In genomic region chr4:174318829-174319764, GRCh38 we compare ENCODE assay signal across 1 cellular context.
TF ChIP-seq lines count a peak whose summit lies in the region.

No MANE protein-coding gene starts in this region.

TF ChIP-seq in HepG2, 621 proteins besides CTCF, POLR2A, EP300 and RAD21:
- TF ChIP-seq NFAT5 (CRISPR knock-in tag; IDR thresholded peaks at IDR 0.05) (no peak), FOXA1 (IDR thresholded peaks at IDR 0.05) (no peak), FOXA1 (CRISPR knock-in tag; IDR thresholded peaks at IDR 0.05) (no peak), REST (IDR thresholded peaks at IDR 0.05; ENCODE audit: borderline replicate concordance in 1 of 2, low read depth in 1 of 2, low read length in 2 of 2) (no peak), ELF3 (CRISPR knock-in tag; IDR thresholded peaks at IDR 0.05) (0 out of 2 replicates have a peak, but pooled peaks have one; percentile 10), RBM22 (optimal IDR thresholded peaks at IDR 0.05; ENCODE audit: low read length) (no peak), ZNF670 (CRISPR knock-in tag; IDR thresholded peaks at IDR 0.05; ENCODE audit: borderline replicate concordance) (no peak), SMAD9 (CRISPR knock-in tag; IDR thresholded peaks at IDR 0.05) (no peak), SMAD3 (CRISPR knock-in tag; IDR thresholded peaks at IDR 0.05) (no peak), BRCA1 (CRISPR knock-in tag; IDR thresholded peaks at IDR 0.05) (no peak), SMC3 (IDR thresholded peaks at IDR 0.05; ENCODE audit: low read length) (peak; percentile 41), ETV5 (CRISPR knock-in tag; IDR thresholded peaks at IDR 0.05; ENCODE audit: borderline replicate concordance) (no peak), SYNCRIP (IDR thresholded peaks at IDR 0.05; ENCODE audit: insufficient read depth, low read depth, low read length) (no peak), HNF4G (IDR thresholded peaks at IDR 0.05; ENCODE audit: borderline replicate concordance, low read depth, low read length) (no peak), HNF4G (CRISPR knock-in tag; IDR thresholded peaks at IDR 0.05; ENCODE audit: borderline replicate concordance, low read depth) (no peak), ZNF138 (CRISPR knock-in tag; IDR thresholded peaks at IDR 0.05; ENCODE audit: low read depth) (no peak), STAG1 (CRISPR knock-in tag; IDR thresholded peaks at IDR 0.05) (peak; percentile 70), ARID4A (CRISPR knock-in tag; IDR thresholded peaks at IDR 0.05; ENCODE audit: borderline replicate concordance) (no peak), ZNF337 (CRISPR knock-in tag; IDR thresholded peaks at IDR 0.05; ENCODE audit: borderline replicate concordance, low read depth) (no peak), HDAC6 (IDR thresholded peaks at IDR 0.05; ENCODE audit: low read depth, low read length) (no peak), ONECUT2 (CRISPR knock-in tag; IDR thresholded peaks at IDR 0.05) (peak; percentile 69), STAT6 (CRISPR knock-in tag; IDR thresholded peaks at IDR 0.05; ENCODE audit: borderline replicate concordance) (no peak), NR2C2 (CRISPR knock-in tag; IDR thresholded peaks at IDR 0.05; ENCODE audit: borderline replicate concordance) (no peak), TOE1 (CRISPR knock-in tag; IDR thresholded peaks at IDR 0.05) (no peak), ZNF564 (CRISPR knock-in tag; IDR thresholded peaks at IDR 0.05) (no peak), MEIS2 (CRISPR knock-in tag; IDR thresholded peaks at IDR 0.05) (no peak), RFX3 (CRISPR knock-in tag; IDR thresholded peaks at IDR 0.05) (no peak)
- TF ChIP-seq, protein P1, sequence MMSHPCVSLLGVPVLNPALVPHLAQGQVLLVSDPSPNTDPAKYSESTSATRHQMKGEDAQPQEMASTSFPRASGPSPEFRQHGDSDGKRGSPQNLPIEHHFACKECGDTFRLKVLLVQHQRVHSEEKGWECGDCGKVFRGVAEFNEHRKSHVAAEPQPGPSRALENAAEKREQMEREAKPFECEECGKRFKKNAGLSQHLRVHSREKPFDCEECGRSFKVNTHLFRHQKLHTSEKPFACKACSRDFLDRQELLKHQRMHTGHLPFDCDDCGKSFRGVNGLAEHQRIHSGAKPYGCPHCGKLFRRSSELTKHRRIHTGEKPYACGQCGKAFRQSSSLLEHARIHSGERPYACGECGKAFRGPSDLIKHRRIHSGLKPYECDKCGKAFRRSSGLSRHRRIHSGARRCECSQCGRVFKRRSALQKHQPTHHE (CRISPR knock-in tag; IDR thresholded peaks at IDR 0.05; ENCODE audit: borderline replicate concordance) = no peak
- TF ChIP-seq, protein P2, sequence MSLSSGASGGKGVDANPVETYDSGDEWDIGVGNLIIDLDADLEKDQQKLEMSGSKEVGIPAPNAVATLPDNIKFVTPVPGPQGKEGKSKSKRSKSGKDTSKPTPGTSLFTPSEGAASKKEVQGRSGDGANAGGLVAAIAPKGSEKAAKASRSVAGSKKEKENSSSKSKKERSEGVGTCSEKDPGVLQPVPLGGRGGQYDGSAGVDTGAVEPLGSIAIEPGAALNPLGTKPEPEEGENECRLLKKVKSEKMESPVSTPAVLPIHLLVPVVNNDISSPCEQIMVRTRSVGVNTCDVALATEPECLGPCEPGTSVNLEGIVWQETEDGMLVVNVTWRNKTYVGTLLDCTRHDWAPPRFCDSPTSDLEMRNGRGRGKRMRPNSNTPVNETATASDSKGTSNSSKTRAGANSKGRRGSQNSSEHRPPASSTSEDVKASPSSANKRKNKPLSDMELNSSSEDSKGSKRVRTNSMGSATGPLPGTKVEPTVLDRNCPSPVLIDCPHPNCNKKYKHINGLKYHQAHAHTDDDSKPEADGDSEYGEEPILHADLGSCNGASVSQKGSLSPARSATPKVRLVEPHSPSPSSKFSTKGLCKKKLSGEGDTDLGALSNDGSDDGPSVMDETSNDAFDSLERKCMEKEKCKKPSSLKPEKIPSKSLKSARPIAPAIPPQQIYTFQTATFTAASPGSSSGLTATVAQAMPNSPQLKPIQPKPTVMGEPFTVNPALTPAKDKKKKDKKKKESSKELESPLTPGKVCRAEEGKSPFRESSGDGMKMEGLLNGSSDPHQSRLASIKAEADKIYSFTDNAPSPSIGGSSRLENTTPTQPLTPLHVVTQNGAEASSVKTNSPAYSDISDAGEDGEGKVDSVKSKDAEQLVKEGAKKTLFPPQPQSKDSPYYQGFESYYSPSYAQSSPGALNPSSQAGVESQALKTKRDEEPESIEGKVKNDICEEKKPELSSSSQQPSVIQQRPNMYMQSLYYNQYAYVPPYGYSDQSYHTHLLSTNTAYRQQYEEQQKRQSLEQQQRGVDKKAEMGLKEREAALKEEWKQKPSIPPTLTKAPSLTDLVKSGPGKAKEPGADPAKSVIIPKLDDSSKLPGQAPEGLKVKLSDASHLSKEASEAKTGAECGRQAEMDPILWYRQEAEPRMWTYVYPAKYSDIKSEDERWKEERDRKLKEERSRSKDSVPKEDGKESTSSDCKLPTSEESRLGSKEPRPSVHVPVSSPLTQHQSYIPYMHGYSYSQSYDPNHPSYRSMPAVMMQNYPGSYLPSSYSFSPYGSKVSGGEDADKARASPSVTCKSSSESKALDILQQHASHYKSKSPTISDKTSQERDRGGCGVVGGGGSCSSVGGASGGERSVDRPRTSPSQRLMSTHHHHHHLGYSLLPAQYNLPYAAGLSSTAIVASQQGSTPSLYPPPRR (CRISPR knock-in tag; IDR thresholded peaks at IDR 0.05; ENCODE audit: borderline replicate concordance) = no peak
- TF ChIP-seq, protein P3, sequence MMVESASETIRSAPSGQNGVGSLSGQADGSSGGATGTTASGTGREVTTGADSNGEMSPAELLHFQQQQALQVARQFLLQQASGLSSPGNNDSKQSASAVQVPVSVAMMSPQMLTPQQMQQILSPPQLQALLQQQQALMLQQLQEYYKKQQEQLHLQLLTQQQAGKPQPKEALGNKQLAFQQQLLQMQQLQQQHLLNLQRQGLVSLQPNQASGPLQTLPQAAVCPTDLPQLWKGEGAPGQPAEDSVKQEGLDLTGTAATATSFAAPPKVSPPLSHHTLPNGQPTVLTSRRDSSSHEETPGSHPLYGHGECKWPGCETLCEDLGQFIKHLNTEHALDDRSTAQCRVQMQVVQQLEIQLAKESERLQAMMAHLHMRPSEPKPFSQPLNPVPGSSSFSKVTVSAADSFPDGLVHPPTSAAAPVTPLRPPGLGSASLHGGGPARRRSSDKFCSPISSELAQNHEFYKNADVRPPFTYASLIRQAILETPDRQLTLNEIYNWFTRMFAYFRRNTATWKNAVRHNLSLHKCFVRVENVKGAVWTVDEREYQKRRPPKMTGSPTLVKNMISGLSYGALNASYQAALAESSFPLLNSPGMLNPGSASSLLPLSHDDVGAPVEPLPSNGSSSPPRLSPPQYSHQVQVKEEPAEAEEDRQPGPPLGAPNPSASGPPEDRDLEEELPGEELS (CRISPR knock-in tag; IDR thresholded peaks at IDR 0.05) = no peak
TF ChIP-seq in HepG2: peak in this region for 4.
